In genomic region chr15:41465822-41466421, GRCh38 we compare ENCODE assay signal across 8 cellular contexts. TPM values are rescaled to one million over a fixed set of nuclear protein-coding genes. Genes with fewer than 3 reads are reported as not detected.
A peak's percentile ranks its signal among the peaks of the same experiment; 100 is the strongest.
DNase-seq lines count a peak whose midpoint lies in the region; ATAC-seq, FAIRE-seq and TF ChIP-seq lines count a peak whose summit lies in the region.

No MANE protein-coding gene starts in this region.

- peak; percentile 71 for FAIRE-seq in TTC549 (lab: Jason Lieb, UNC)

- peaks cover 4% of the 10 kb centered on the region for H3K4me1 Mint-ChIP-seq in activated naive CD8-positive, alpha-beta T cell treated with anti-CD3 and anti-CD28 coated beads, Interleukin-2, amount 10 ng/mL, durations not matched to agents 7 days and 5 days
- no peaks in the 10 kb centered on the region for H3K4me1 Mint-ChIP-seq in activated naive CD8-positive, alpha-beta T cell treated with anti-CD3 and anti-CD28 coated beads for 36 hours

- H3K4me3 Mint-ChIP-seq in activated naive CD8-positive, alpha-beta T cell treated with anti-CD3 and anti-CD28 coated beads, Interleukin-2, amount 10 ng/mL, durations not matched to agents 7 days and 5 days: no peak overlapping the region
- no peak overlapping the region for H3K4me3 Mint-ChIP-seq in activated naive CD8-positive, alpha-beta T cell treated with anti-CD3 and anti-CD28 coated beads for 36 hours

- ATAC-seq in activated naive CD8-positive, alpha-beta T cell treated with anti-CD3 and anti-CD28 coated beads, Interleukin-2, amount 10 ng/mL, durations not matched to agents 7 days and 5 days (ENCODE audit: low read depth): peak; percentile 42
- ATAC-seq in gastroesophageal sphincter (no peak), HG03159 (IDR thresholded peaks at IDR 0.05; ENCODE audit: unreplicated experiment) (no peak)

- peaks cover 20% of the 10 kb centered on the region for H3K36me3 Mint-ChIP-seq in activated naive CD8-positive, alpha-beta T cell treated with anti-CD3 and anti-CD28 coated beads, Interleukin-2, amount 10 ng/mL, durations not matched to agents 7 days and 5 days
- H3K36me3 Mint-ChIP-seq in activated naive CD8-positive, alpha-beta T cell treated with anti-CD3 and anti-CD28 coated beads for 36 hours: peaks cover 18% of the 10 kb centered on the region

- TF ChIP-seq EP300 in gastroesophageal sphincter (IDR thresholded peaks at IDR 0.05): no peak

- POLR2A ChIA-PET in activated naive CD8-positive, alpha-beta T cell treated with anti-CD3 and anti-CD28 coated beads, Interleukin-2, amount 10 ng/mL, durations not matched to agents 7 days and 5 days (lab: Charles Lee): interaction anchor here (0.7 to 0.8 kb wide), 2 partner anchors 92 to 345 kb away, joined by 3 read pairs; no protein-coding TSS in a partner anchor

- WGBS in gastroesophageal sphincter (ENCODE audit: low coverage in 1 of 2), 2 donors: 71 to 86% methylated on average over 8 of the region's 8 CpGs

- no peak for TF ChIP-seq POLR2A in gastroesophageal sphincter (IDR thresholded peaks at IDR 0.05)

- peaks cover 0 to 97% of the 10 kb centered on the region in 2 donors for H3K36me3 ChIP-seq in gastroesophageal sphincter

- no peak for DNase-seq in activated naive CD8-positive, alpha-beta T cell treated with anti-CD3 and anti-CD28 coated beads, Interleukin-2, amount 10 ng/mL, durations not matched to agents 7 days and 5 days
- DNase-seq in activated naive CD8-positive, alpha-beta T cell treated with anti-CD3 and anti-CD28 coated beads for 36 hours: no peak
- DNase-seq in LHCN-M2 (ENCODE audit: low read depth) (peak; percentile 54), smooth muscle cell of the brain vasculature (ENCODE audit: low read depth, low spot score) (peak; percentile 18)
- DNase-seq in activated CD4-positive, CD25-positive, alpha-beta regulatory T cell (lab: John Stamatoyannopoulos, UW): no peak

- no peaks in the 10 kb centered on the region for H3K4me1 ChIP-seq in gastroesophageal sphincter

- H3K4me3 ChIP-seq in gastroesophageal sphincter: no peak overlapping the region

- H3K27me3 ChIP-seq in gastroesophageal sphincter: no peaks in the 10 kb centered on the region

- TF ChIP-seq CTCF in gastroesophageal sphincter (IDR thresholded peaks at IDR 0.05): peak in 3 of 4 experiments; percentile 42 to 54 (median 43)

- no peaks in the 10 kb centered on the region for H3K9me3 ChIP-seq in gastroesophageal sphincter

- no peaks in the 10 kb centered on the region for H3K9me3 Mint-ChIP-seq in activated naive CD8-positive, alpha-beta T cell treated with anti-CD3 and anti-CD28 coated beads, Interleukin-2, amount 10 ng/mL, durations not matched to agents 7 days and 5 days
- H3K9me3 Mint-ChIP-seq in activated naive CD8-positive, alpha-beta T cell treated with anti-CD3 and anti-CD28 coated beads for 36 hours: no peaks in the 10 kb centered on the region

- no peak overlapping the region for H3K27ac Mint-ChIP-seq in activated naive CD8-positive, alpha-beta T cell treated with anti-CD3 and anti-CD28 coated beads, Interleukin-2, amount 10 ng/mL, durations not matched to agents 7 days and 5 days
- no peak overlapping the region for H3K27ac Mint-ChIP-seq in activated naive CD8-positive, alpha-beta T cell treated with anti-CD3 and anti-CD28 coated beads for 36 hours

- H3K27ac ChIP-seq in gastroesophageal sphincter: no peak overlapping the region

- H3K27me3 Mint-ChIP-seq in activated naive CD8-positive, alpha-beta T cell treated with anti-CD3 and anti-CD28 coated beads, Interleukin-2, amount 10 ng/mL, durations not matched to agents 7 days and 5 days: no peaks in the 10 kb centered on the region
- H3K27me3 Mint-ChIP-seq in activated naive CD8-positive, alpha-beta T cell treated with anti-CD3 and anti-CD28 coated beads for 36 hours: no peaks in the 10 kb centered on the region

RNA-seq across cellular contexts. Expression of gene ITPKA, which starts 27.8 kb away (rescaled TPM):
- under 1 TPM in 1 of 2 experiments, not detected in 1; 0.25 TPM for total RNA-seq in activated naive CD8-positive, alpha-beta T cell treated with anti-CD3 and anti-CD28 coated beads, Interleukin-2, amount 10 ng/mL, durations not matched to agents 7 days and 5 days
- total RNA-seq in activated naive CD8-positive, alpha-beta T cell treated with anti-CD3 and anti-CD28 coated beads for 36 hours: 1 to 10 TPM; 1.3 to 1.6 TPM
- total RNA-seq in LHCN-M2 (2014; rRNA removed): 12.5 and 14.2 TPM in 2 replicates
- polyA plus RNA-seq in LHCN-M2 (2012): 3.3 TPM
- total RNA-seq in gastroesophageal sphincter: 1 to 10 TPM in 1 of 4 donors, under 1 TPM in 2, not detected in 1; 0.85 to 1.2 (median 0.94) TPM

RNA-seq across cellular contexts. Expression of gene LTK, which starts 47.7 kb away (rescaled TPM):
- 1 to 10 TPM; 1.6 to 1.9 TPM for total RNA-seq in activated naive CD8-positive, alpha-beta T cell treated with anti-CD3 and anti-CD28 coated beads, Interleukin-2, amount 10 ng/mL, durations not matched to agents 7 days and 5 days
- total RNA-seq in activated naive CD8-positive, alpha-beta T cell treated with anti-CD3 and anti-CD28 coated beads for 36 hours: under 1 TPM in 1 of 2 experiments, not detected in 1; 0.16 TPM
- total RNA-seq in LHCN-M2 (2014; rRNA removed) (2.5 and 2.8 TPM in 2 replicates), gastroesophageal sphincter (under 1 TPM in 3 of 4 donors, not detected in 1; 0.16 to 0.54 (median 0.19) TPM)
- polyA plus RNA-seq in LHCN-M2 (2012): 1.6 TPM

RNA-seq across cellular contexts. Expression of gene RTF1, which starts 49.0 kb away (rescaled TPM):
- total RNA-seq in activated naive CD8-positive, alpha-beta T cell treated with anti-CD3 and anti-CD28 coated beads, Interleukin-2, amount 10 ng/mL, durations not matched to agents 7 days and 5 days: 10 to 100 TPM; 38.1 to 39.2 TPM
- 10 to 100 TPM; 26.8 to 30.3 TPM for total RNA-seq in activated naive CD8-positive, alpha-beta T cell treated with anti-CD3 and anti-CD28 coated beads for 36 hours
- total RNA-seq in LHCN-M2 (2014; rRNA removed) (23.8 and 34.6 TPM in 2 replicates), gastroesophageal sphincter (10 to 100 TPM; 31.9 to 53.2 (median 34.8) TPM)
- polyA plus RNA-seq in LHCN-M2 (2012): 18.6 TPM

Comparison
In these comparisons a context has a peak if more than half of its experiments do, and no peak if none do; other contexts are left out.
1. DNase-seq: peak in LHCN-M2 (single experiment) and smooth muscle cell of the brain vasculature (single experiment); none in activated naive CD8-positive, alpha-beta T cell treated with anti-CD3 and anti-CD28 coated beads, Interleukin-2, amount 10 ng/mL, durations not matched to agents 7 days and 5 days (single experiment), activated naive CD8-positive, alpha-beta T cell treated with anti-CD3 and anti-CD28 coated beads for 36 hours (single experiment) and activated CD4-positive, CD25-positive, alpha-beta regulatory T cell (0 of 4).